8 cellular contexts compared by ENCODE assay signal in genomic region chr4:112765317-112765989, GRCh38.
DNase-seq lines count a peak whose midpoint lies in the region; ATAC-seq and TF ChIP-seq lines count a peak whose summit lies in the region.

No MANE protein-coding gene starts in this region.

- no peaks in the 10 kb centered on the region for H3K4me1 ChIP-seq in ovary (ENCODE audit: insufficient read depth)

- peak overlapping the region; percentile 15 for H3K27ac Mint-ChIP-seq in stimulated activated effector memory CD8-positive, alpha-beta T cell treated with anti-CD3 and anti-CD28 coated beads, Interleukin-12 subunit alpha, Interleukin-12 subunit beta, amount 100 ng/mL, for 72 hours

- peak; percentile 72 for ATAC-seq in HG03342 (IDR thresholded peaks at IDR 0.05; ENCODE audit: unreplicated experiment)
- peak; percentile 62 for ATAC-seq in stimulated activated effector memory CD8-positive, alpha-beta T cell treated with anti-CD3 and anti-CD28 coated beads, Interleukin-12 subunit alpha, Interleukin-12 subunit beta, amount 100 ng/mL, for 72 hours

- H3K27me3 ChIP-seq in ovary, result no peaks in the 10 kb centered on the region

- H3K9me3 Mint-ChIP-seq in stimulated activated effector memory CD8-positive, alpha-beta T cell treated with anti-CD3 and anti-CD28 coated beads, Interleukin-12 subunit alpha, Interleukin-12 subunit beta, amount 100 ng/mL, for 72 hours, result no peaks in the 10 kb centered on the region

- DNase-seq in AG08396 (ENCODE audit: low spot score) (peak; percentile 27), GM13976 (ENCODE audit: low spot score) (peak; percentile 59), RWPE1 (ENCODE audit: low spot score) (no peak), fibroblast of pulmonary artery (ENCODE audit: low read depth) (peak; percentile 40), ovary (no peak)
- DNase-seq in stimulated activated effector memory CD8-positive, alpha-beta T cell treated with anti-CD3 and anti-CD28 coated beads, Interleukin-12 subunit alpha, Interleukin-12 subunit beta, amount 100 ng/mL, for 72 hours (ENCODE audit: low spot score in 2 of 2), result no peak
- no peak for DNase-seq in activated CD8-positive, alpha-beta memory T cell treated with anti-CD3 and anti-CD28 coated beads, Interleukin-2, amount 50 U/mL, for 48 hours

- in situ Hi-C loops in GM13976 (cut with MboI; ENCODE audit: low sequenced_read_pairs, unreplicated experiment), result loop anchor here (10.0 to 25.0 kb wide), 2 partner anchors 169 to 428 kb away; no protein-coding TSS in a partner anchor

- no peaks in the 10 kb centered on the region for H3K4me1 Mint-ChIP-seq in stimulated activated effector memory CD8-positive, alpha-beta T cell treated with anti-CD3 and anti-CD28 coated beads, Interleukin-12 subunit alpha, Interleukin-12 subunit beta, amount 100 ng/mL, for 72 hours

- no peak for TF ChIP-seq POLR2A in ovary (IDR thresholded peaks at IDR 0.05)

- 14 to 19% (median 18%) methylated on average over 5 of the region's 5 CpGs for WGBS in ovary, 3 donors

- H3K4me3 ChIP-seq in fibroblast of pulmonary artery (replicated peaks; ENCODE audit: low read depth, low read length), result no peak overlapping the region
- no peak overlapping the region for H3K4me3 ChIP-seq in ovary

- POLR2A ChIA-PET in RWPE1 (lab: Yijun Ruan, JAX; ENCODE audit: low non-redundant PET), result interaction anchor here (0.8 kb wide), 1 partner anchor 100 kb away, joined by 7 read pairs; no protein-coding TSS in a partner anchor

- no peaks in the 10 kb centered on the region for H3K36me3 ChIP-seq in ovary

- H3K27ac ChIP-seq in RWPE1 (no peak overlapping the region), ovary (no peak overlapping the region)

- H3K4me3 Mint-ChIP-seq in stimulated activated effector memory CD8-positive, alpha-beta T cell treated with anti-CD3 and anti-CD28 coated beads, Interleukin-12 subunit alpha, Interleukin-12 subunit beta, amount 100 ng/mL, for 72 hours, result no peak overlapping the region

- no peaks in the 10 kb centered on the region for H3K36me3 Mint-ChIP-seq in stimulated activated effector memory CD8-positive, alpha-beta T cell treated with anti-CD3 and anti-CD28 coated beads, Interleukin-12 subunit alpha, Interleukin-12 subunit beta, amount 100 ng/mL, for 72 hours

- intact Hi-C loops in ovary (cut with DNase I), result loop anchor here in 2 of 4 donors (10.0 kb wide), 2 partner anchors 131 to 169 kb away; partner anchors contain the start of genes LARP7 (in 2 of the 2) and ZGRF1 (in 2 of the 2)

- TF ChIP-seq CTCF in GM13976 (IDR thresholded peaks at IDR 0.05; ENCODE audit: borderline replicate concordance, control extremely low read depth, extremely low read depth, insufficient read depth, missing control alignments), result peak; percentile 46
- peak; percentile 55 for TF ChIP-seq CTCF in RWPE1 (conservative IDR thresholded peaks at IDR 0.05; ENCODE audit: low read depth)
- TF ChIP-seq CTCF in fibroblast of pulmonary artery (IDR thresholded peaks at IDR 0.05; ENCODE audit: low read length, missing control alignments), result peak; percentile 56
- no peak for TF ChIP-seq CTCF in ovary (IDR thresholded peaks at IDR 0.05)

- no peaks in the 10 kb centered on the region for H3K9me3 ChIP-seq in ovary

- TF ChIP-seq EP300 in ovary (IDR thresholded peaks at IDR 0.05), result no peak

- CTCF ChIA-PET in RWPE1 (lab: Yijun Ruan, JAX), result interaction anchor here (0.6 to 1.0 kb wide), 6 partner anchors 18 to 119 kb away, joined by 3 to 7 read pairs (median 4); no protein-coding TSS in a partner anchor

Comparison
In these comparisons a context has a peak if more than half of its experiments do, and no peak if none do; other contexts are left out.
1. DNase-seq: peak in AG08396 (single experiment), GM13976 (single experiment) and fibroblast of pulmonary artery (single experiment); none in RWPE1 (single experiment), stimulated activated effector memory CD8-positive, alpha-beta T cell treated with anti-CD3 and anti-CD28 coated beads, Interleukin-12 subunit alpha, Interleukin-12 subunit beta, amount 100 ng/mL, for 72 hours (0 of 2), ovary (0 of 5) and activated CD8-positive, alpha-beta memory T cell treated with anti-CD3 and anti-CD28 coated beads, Interleukin-2, amount 50 U/mL, for 48 hours (single experiment).
2. CTCF ChIP-seq: peak in GM13976 (single experiment), RWPE1 (single experiment) and fibroblast of pulmonary artery (single experiment); none in ovary (0 of 3).